ENCODE assay signal across 18 cellular contexts in the genomic region with DNA sequence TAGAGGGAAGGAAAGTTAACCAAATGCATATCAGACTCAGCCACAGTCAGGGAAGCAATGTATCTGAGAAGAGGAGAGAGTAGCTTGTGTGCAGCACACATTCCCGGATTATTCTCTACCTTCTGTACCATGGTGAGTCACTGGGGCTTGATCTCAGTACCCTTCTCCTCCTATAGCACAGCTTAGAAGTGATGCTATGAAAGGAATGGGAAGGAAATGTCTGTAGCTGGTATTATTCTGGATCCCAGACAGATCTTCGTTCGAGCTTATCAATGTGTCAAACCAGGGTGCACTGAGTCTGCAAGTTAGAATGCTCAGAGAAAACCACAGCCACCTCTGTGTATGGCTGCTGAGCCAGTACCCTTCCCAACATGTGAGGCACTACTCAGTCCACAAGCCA.
DNase-seq lines count a peak whose midpoint lies in the region; ATAC-seq, FAIRE-seq and TF ChIP-seq lines count a peak whose summit lies in the region.
"Had no signal": no experiment of that assay in that cellular context is flagged by ENCODE, and none has a peak within 500 bp of the region (broad histone marks: within the 10 kb centered on the region; RNA-seq: fewer than 3 reads in every experiment).

No MANE protein-coding gene starts in this region.

- peaks cover 98% of the 10 kb centered on the region for H3K36me3 Mint-ChIP-seq in CD4-positive, alpha-beta T cell (ENCODE audit: low read depth)
- peaks cover 12 to 75% (median 41%) of the 10 kb centered on the region in 5 donors for H3K36me3 Mint-ChIP-seq in naive thymus-derived CD4-positive, alpha-beta T cell

- H3K4me1 ChIP-seq in HUES64 (ENCODE audit: insufficient read depth, low read length): peaks cover 11% of the 10 kb centered on the region
- H3K4me1 ChIP-seq in naive thymus-derived CD4-positive, alpha-beta T cell (ENCODE audit: control insufficient read depth in 2 of 2, insufficient read depth in 2 of 2, low read length in 2 of 2): no peaks in the 10 kb centered on the region
- no peaks in the 10 kb centered on the region for H3K4me1 ChIP-seq in aorta (ENCODE audit: control insufficient read depth in 1 of 2, insufficient read depth in 2 of 2, low read length in 2 of 2)
- H3K4me1 ChIP-seq: A549, SJSA1 had no signal

- no peak overlapping the region for H3K9ac ChIP-seq in HUES64 (ENCODE audit: low read depth, low read length)

- H3K9me3 ChIP-seq in CD4-positive, alpha-beta T cell (ENCODE audit: control insufficient read depth, low read length): no peaks in the 10 kb centered on the region
- H3K9me3 ChIP-seq in HUES64 (ENCODE audit: insufficient read depth, low read depth, low read length) (no peaks in the 10 kb centered on the region), aorta (ENCODE audit: control insufficient read depth, low read length) (no peaks in the 10 kb centered on the region)
- H3K9me3 ChIP-seq in naive thymus-derived CD4-positive, alpha-beta T cell (ENCODE audit: control insufficient read depth in 2 of 3, low read length in 3 of 3): no peaks in the 10 kb centered on the region
- H3K9me3 ChIP-seq: A549, SJSA1 had no signal

- DNase-seq in CD4-positive, alpha-beta T cell: no peak
- DNase-seq in bronchial epithelial cell (ENCODE audit: low read depth) (peak; percentile 15), DMS53 treated with DMSO at 0.1 percent for 48 hours (lab: John Stamatoyannopoulos, UW; ENCODE audit: unreplicated experiment) (no peak), aorta (no peak)
- no peak for DNase-seq in naive thymus-derived CD4-positive, alpha-beta T cell
- no peak for DNase-seq in activated CD8-positive, alpha-beta memory T cell treated with anti-CD3 and anti-CD28 coated beads, Interleukin-2, amount 50 U/mL, for 48 hours
- DNase-seq: DMS79, GOT3, NCI-H1048, NCI-H1436 treated with DMSO at 0.1 percent for 48 hours, NCI-H2029 treated with DMSO at 0.1 percent for 48 hours, NCI-H510A, NCI-H82 had no signal

- no peak for ATAC-seq in CD4-positive, alpha-beta T cell (ENCODE audit: poor library complexity)
- no peak for ATAC-seq in naive thymus-derived CD4-positive, alpha-beta T cell
- ATAC-seq in GM21528 (IDR thresholded peaks at IDR 0.05; ENCODE audit: low FRiP score, unreplicated experiment) (no peak), aorta (ENCODE audit: low FRiP score) (no peak)
- ATAC-seq: A549 had no signal

- TF ChIP-seq CTCF in CD4-positive, alpha-beta T cell (IDR thresholded peaks at IDR 0.05): no peak
- no peak for TF ChIP-seq CTCF in bronchial epithelial cell (IDR thresholded peaks at IDR 0.05; ENCODE audit: insufficient read depth, low read length, severe bottlenecking)

- H3K4me3 ChIP-seq in HUES64 (ENCODE audit: low read length) (no peak overlapping the region), bronchial epithelial cell (ENCODE audit: low read depth, low read length) (no peak overlapping the region), aorta (ENCODE audit: low read length in 2 of 2) (no peak overlapping the region)
- H3K4me3 ChIP-seq in naive thymus-derived CD4-positive, alpha-beta T cell (ENCODE audit: low read length): no peak overlapping the region
- H3K4me3 ChIP-seq: A549, SJSA1 had no signal

- peak overlapping the region; percentile 55 for H3K27ac Mint-ChIP-seq in CD4-positive, alpha-beta T cell
- peak overlapping the region in 4 of 9 donors; percentile 21 to 41 (median 26) for H3K27ac Mint-ChIP-seq in naive thymus-derived CD4-positive, alpha-beta T cell

- no peaks in the 10 kb centered on the region for H3K27me3 ChIP-seq in CD4-positive, alpha-beta T cell (ENCODE audit: control insufficient read depth, insufficient read depth, low read length)
- no peaks in the 10 kb centered on the region for H3K27me3 ChIP-seq in HUES64 (ENCODE audit: insufficient read depth, low read length)
- H3K27me3 ChIP-seq in bronchial epithelial cell (ENCODE audit: control insufficient read depth, insufficient read depth, low read length): no peaks in the 10 kb centered on the region
- no peaks in the 10 kb centered on the region for H3K27me3 ChIP-seq in naive thymus-derived CD4-positive, alpha-beta T cell (ENCODE audit: control insufficient read depth in 2 of 2, insufficient read depth in 2 of 2, low read length in 2 of 2)
- H3K27me3 ChIP-seq in aorta (ENCODE audit: control insufficient read depth in 1 of 2, insufficient read depth in 2 of 2, low read length in 1 of 2): no peaks in the 10 kb centered on the region
- H3K27me3 ChIP-seq: SJSA1 had no signal

- H3K27ac ChIP-seq in CD4-positive, alpha-beta T cell (ENCODE audit: low read depth, low read length): no peak overlapping the region
- H3K27ac ChIP-seq in HUES64 (ENCODE audit: low read depth, low read length): peak overlapping the region; percentile 65
- peak overlapping the region; percentile 3 for H3K27ac ChIP-seq in naive thymus-derived CD4-positive, alpha-beta T cell (ENCODE audit: low read depth, low read length)
- no peak overlapping the region for H3K27ac ChIP-seq in aorta (ENCODE audit: low read depth in 1 of 2, low read length in 2 of 2)
- H3K27ac ChIP-seq: A549, C4-2B, SJSA1 had no signal

- H3K4me1 Mint-ChIP-seq in CD4-positive, alpha-beta T cell (ENCODE audit: low read depth): peaks cover 6% of the 10 kb centered on the region
- H3K4me1 Mint-ChIP-seq in naive thymus-derived CD4-positive, alpha-beta T cell: peaks cover 0 to 7% (median 0%) of the 10 kb centered on the region in 7 donors

- 93% methylated on average over 2 of the region's 3 CpGs for WGBS in HUES64
- 80 to 87% methylated on average over 3 of the region's 3 CpGs for WGBS in aorta, 2 donors

- POLR2A ChIA-PET in CD4-positive, alpha-beta T cell (lab: Charles Lee): interaction anchor here (1.1 kb wide), 1 partner anchor 8 kb away, joined by 3 read pairs; no protein-coding TSS in a partner anchor
- POLR2A ChIA-PET in naive thymus-derived CD4-positive, alpha-beta T cell (lab: Charles Lee): no interaction called here

- no peaks in the 10 kb centered on the region for H3K27me3 Mint-ChIP-seq in CD4-positive, alpha-beta T cell
- no peaks in the 10 kb centered on the region for H3K27me3 Mint-ChIP-seq in naive thymus-derived CD4-positive, alpha-beta T cell

- FAIRE-seq in bronchial epithelial cell (lab: Jason Lieb, UNC): no peak
- FAIRE-seq: A549 had no signal

- no peaks in the 10 kb centered on the region for H3K9me3 Mint-ChIP-seq in CD4-positive, alpha-beta T cell
- peaks cover 0 to 3% (median 0%) of the 10 kb centered on the region in 11 donors for H3K9me3 Mint-ChIP-seq in naive thymus-derived CD4-positive, alpha-beta T cell

- H3K4me3 Mint-ChIP-seq in CD4-positive, alpha-beta T cell: no peak overlapping the region
- H3K4me3 Mint-ChIP-seq in naive thymus-derived CD4-positive, alpha-beta T cell: no peak overlapping the region

- CTCF ChIA-PET in CD4-positive, alpha-beta T cell (lab: Charles Lee): no interaction called here
- CTCF ChIA-PET in naive thymus-derived CD4-positive, alpha-beta T cell (lab: Charles Lee): interaction anchor here (1.2 to 1.5 kb wide), 2 partner anchors 40 to 88 kb away, joined by 3 to 6 read pairs; a partner anchor contains a TSS

- intact Hi-C loops in CD4-positive, alpha-beta T cell (cut with DNase I, micrococcal nuclease): no loop called here
- intact Hi-C loops in naive thymus-derived CD4-positive, alpha-beta T cell (cut with micrococcal nuclease): no loop called here
- intact Hi-C loops in aorta (cut with DNase I): no loop called here

- peaks cover 17% of the 10 kb centered on the region for H3K36me3 ChIP-seq in HUES64 (ENCODE audit: insufficient read depth, low read length)
- peaks cover 19% of the 10 kb centered on the region for H3K36me3 ChIP-seq in bronchial epithelial cell (ENCODE audit: control insufficient read depth, insufficient read depth, low read length)
- peaks cover 20 to 95% (median 41%) of the 10 kb centered on the region in 3 experiments for H3K36me3 ChIP-seq in naive thymus-derived CD4-positive, alpha-beta T cell (ENCODE audit: control insufficient read depth in 2 of 3, insufficient read depth in 3 of 3, low read length in 3 of 3)
- H3K36me3 ChIP-seq in aorta (ENCODE audit: control insufficient read depth in 1 of 2, insufficient read depth in 2 of 2, low read length in 1 of 2): peaks cover 2 to 12% of the 10 kb centered on the region in 2 donors

Comparison
In these comparisons a context has a peak if more than half of its experiments do, and no peak if none do; other contexts are left out.
1. H3K27ac ChIP-seq: peak in HUES64 (single experiment) and naive thymus-derived CD4-positive, alpha-beta T cell (single experiment); none in CD4-positive, alpha-beta T cell (single experiment) and aorta (0 of 2).